ENCODE assay signal across 8 cellular contexts in genomic region chr11:96012086-96012824, GRCh38.
DNase-seq lines count a peak whose midpoint lies in the region; ATAC-seq and TF ChIP-seq lines count a peak whose summit lies in the region.

No MANE protein-coding gene starts in this region.

- H3K36me3 ChIP-seq in endodermal cell (ENCODE audit: control insufficient read depth, insufficient read depth, low read length) (no peaks in the 10 kb centered on the region), thyroid gland (no peaks in the 10 kb centered on the region)

- TF ChIP-seq POLR2A in thyroid gland (IDR thresholded peaks at IDR 0.05): no peak

- ATAC-seq in HG02588 (IDR thresholded peaks at IDR 0.05; ENCODE audit: unreplicated experiment): peak; percentile 87

- no peaks in the 10 kb centered on the region for H3K27me3 Mint-ChIP-seq in activated CD4-positive, alpha-beta memory T cell treated with anti-CD3 and anti-CD28 coated beads, Interleukin-2, amount 10 ng/mL, durations not matched to agents 7 days and 5 days
- H3K27me3 Mint-ChIP-seq in endodermal cell (ENCODE audit: insufficient read depth): no peaks in the 10 kb centered on the region

- H3K4me1 ChIP-seq in endodermal cell (ENCODE audit: control insufficient read depth, insufficient read depth, low read length): no peaks in the 10 kb centered on the region
- peaks cover 13 to 14% of the 10 kb centered on the region in 2 donors for H3K4me1 ChIP-seq in thyroid gland

- 32 to 50% methylated on average over 6 to 7 of the region's 8 CpGs for WGBS in endodermal cell (ENCODE audit: insufficient coverage in 1 of 2, insufficient read length in 1 of 2), 2 experiments
- 21 to 30% methylated on average over 8 of the region's 8 CpGs for WGBS in thyroid gland, 2 donors

- CTCF ChIA-PET in activated CD4-positive, alpha-beta memory T cell treated with anti-CD3 and anti-CD28 coated beads, Interleukin-2, amount 10 ng/mL, durations not matched to agents 7 days and 5 days (lab: Charles Lee): interaction anchor here (0.7 to 2.7 kb wide), 5 partner anchors 50 to 382 kb away, joined by 3 to 17 read pairs (median 3); partner anchors contain the start of genes CCDC82, JRKL and MAML2

- peak; percentile 10 for DNase-seq in NCI-H1436 (lab: John Stamatoyannopoulos, UW)
- no peak for DNase-seq in NCI-H1436 treated with DMSO at 0.1 percent for 48 hours (lab: John Stamatoyannopoulos, UW)
- DNase-seq in NCI-H1694 (lab: John Stamatoyannopoulos, UW): peak; percentile 23
- peak; percentile 26 for DNase-seq in activated CD4-positive, alpha-beta memory T cell treated with anti-CD3 and anti-CD28 coated beads, Interleukin-2, amount 10 ng/mL, durations not matched to agents 7 days and 5 days
- peak; percentile 54 for DNase-seq in endodermal cell
- peak; percentile 69 for DNase-seq in middle frontal gyrus (ENCODE audit: extremely low spot score, low spot score)
- DNase-seq in thyroid gland: peak in 1 of 2 donors; percentile 21

- H3K27ac Mint-ChIP-seq in activated CD4-positive, alpha-beta memory T cell treated with anti-CD3 and anti-CD28 coated beads, Interleukin-2, amount 10 ng/mL, durations not matched to agents 7 days and 5 days: no peak overlapping the region
- peak overlapping the region; percentile 29 for H3K27ac Mint-ChIP-seq in endodermal cell

- H3K27ac ChIP-seq in endodermal cell (ENCODE audit: low read depth, low read length): peak overlapping the region; percentile 92
- H3K27ac ChIP-seq in thyroid gland: peak overlapping the region; percentile 16 to 75 (median 34)

- no peaks in the 10 kb centered on the region for H3K9me3 Mint-ChIP-seq in activated CD4-positive, alpha-beta memory T cell treated with anti-CD3 and anti-CD28 coated beads, Interleukin-2, amount 10 ng/mL, durations not matched to agents 7 days and 5 days
- no peaks in the 10 kb centered on the region for H3K9me3 Mint-ChIP-seq in endodermal cell

- peaks cover 45% of the 10 kb centered on the region for H3K4me1 Mint-ChIP-seq in activated CD4-positive, alpha-beta memory T cell treated with anti-CD3 and anti-CD28 coated beads, Interleukin-2, amount 10 ng/mL, durations not matched to agents 7 days and 5 days
- peaks cover 36% of the 10 kb centered on the region for H3K4me1 Mint-ChIP-seq in endodermal cell

- TF ChIP-seq CTCF in endodermal cell (conservative IDR thresholded peaks at IDR 0.05): peak; percentile 64
- peak in 5 of 6 experiments; percentile 36 to 72 (median 60) for TF ChIP-seq CTCF in thyroid gland (IDR thresholded peaks at IDR 0.05)

- H3K4me3 ChIP-seq in endodermal cell (ENCODE audit: low read length): no peak overlapping the region
- no peak overlapping the region for H3K4me3 ChIP-seq in thyroid gland (replicated peaks in 1 of 3)

- H3K9ac ChIP-seq in endodermal cell (ENCODE audit: extremely low read depth, low read length, poor library complexity, severe bottlenecking): peak overlapping the region; percentile 12

- no peaks in the 10 kb centered on the region for H3K36me3 Mint-ChIP-seq in activated CD4-positive, alpha-beta memory T cell treated with anti-CD3 and anti-CD28 coated beads, Interleukin-2, amount 10 ng/mL, durations not matched to agents 7 days and 5 days (ENCODE audit: low read depth)
- no peaks in the 10 kb centered on the region for H3K36me3 Mint-ChIP-seq in endodermal cell (ENCODE audit: low read depth)

- H3K9me3 ChIP-seq in endodermal cell (ENCODE audit: control insufficient read depth, low read length): no peaks in the 10 kb centered on the region
- H3K9me3 ChIP-seq in thyroid gland: no peaks in the 10 kb centered on the region

- no peak overlapping the region for H3K4me3 Mint-ChIP-seq in activated CD4-positive, alpha-beta memory T cell treated with anti-CD3 and anti-CD28 coated beads, Interleukin-2, amount 10 ng/mL, durations not matched to agents 7 days and 5 days
- no peak overlapping the region for H3K4me3 Mint-ChIP-seq in endodermal cell

- POLR2A ChIA-PET in activated CD4-positive, alpha-beta memory T cell treated with anti-CD3 and anti-CD28 coated beads, Interleukin-2, amount 10 ng/mL, durations not matched to agents 7 days and 5 days (lab: Charles Lee): interaction anchor here (0.7 to 3.2 kb wide), 3 partner anchors 222 to 244 kb away, joined by 3 to 13 read pairs (median 3); partner anchors contain the start of genes CEP57 and FAM76B

- no peaks in the 10 kb centered on the region for H3K27me3 ChIP-seq in endodermal cell (ENCODE audit: control insufficient read depth, insufficient read depth, low read length, poor library complexity, severe bottlenecking)
- no peaks in the 10 kb centered on the region for H3K27me3 ChIP-seq in thyroid gland

- intact Hi-C loops in thyroid gland (cut with DNase I): no loop called here
